Comparison of ENCODE assay signal across 32 cellular contexts in the genomic region with DNA sequence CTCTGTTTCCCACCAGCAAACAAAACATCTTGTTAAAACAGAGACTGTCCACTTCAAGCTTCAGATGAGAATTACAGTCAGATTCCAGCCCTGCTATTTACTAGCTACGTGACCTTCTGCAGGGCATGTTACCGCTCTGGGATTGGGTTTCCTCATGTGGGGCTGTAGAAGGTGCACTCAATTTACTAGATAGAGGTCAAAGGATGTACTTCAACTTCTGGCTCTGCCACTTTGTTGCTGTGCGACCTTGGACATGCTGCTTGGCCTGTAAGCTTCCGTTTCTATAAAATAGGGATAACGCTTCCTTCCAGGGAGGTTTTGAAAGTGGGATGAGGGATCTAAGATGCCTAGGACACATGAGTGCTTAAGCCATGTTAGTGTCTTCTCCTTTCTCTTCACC. TPM values are rescaled to one million over a fixed set of nuclear protein-coding genes. Genes with fewer than 3 reads are reported as not detected.
A peak's percentile ranks its signal among the peaks of the same experiment; 100 is the strongest.
DNase-seq lines count a peak whose midpoint lies in the region; ATAC-seq, FAIRE-seq and TF ChIP-seq lines count a peak whose summit lies in the region.
"Had no signal": no experiment of that assay in that cellular context is flagged by ENCODE, and none has a peak within 500 bp of the region (broad histone marks: within the 10 kb centered on the region; RNA-seq: fewer than 3 reads in every experiment).

No MANE protein-coding gene starts in this region.

- H3K27ac ChIP-seq in GM12878 (ENCODE audit: control insufficient read depth, insufficient read depth) (no peak overlapping the region), gastrocnemius medialis (peak overlapping the region; percentile 21 to 71 (median 54))
- H3K27ac ChIP-seq: brain microvascular endothelial cell, hepatocyte, KMS-11, neutrophil, sigmoid colon, thyroid gland, WERI-Rb-1 had no signal

- H3K9me3 ChIP-seq in GM12878 (replicated peaks; ENCODE audit: control insufficient read depth, insufficient read depth, low read length) (no peaks in the 10 kb centered on the region), gastrocnemius medialis (no peaks in the 10 kb centered on the region)
- H3K9me3 ChIP-seq: neutrophil, sigmoid colon, thyroid gland had no signal

- TF ChIP-seq EP300 in GM12878 (IDR thresholded peaks at IDR 0.05; ENCODE audit: borderline replicate concordance in 1 of 2, control insufficient read depth in 1 of 2, low read depth in 2 of 2, low read length in 2 of 2), result no peak

- SMC1A ChIA-PET in GM12878 (lab: Charles Lee; ENCODE audit: uncharacterized antibody, unreplicated experiment), result interaction anchor here (0.6 to 1.2 kb wide), 2 partner anchors 13 to 15 kb away, joined by 4 read pairs; no protein-coding TSS in a partner anchor

- RAD21 ChIA-PET in GM12878 (lab: Charles Lee; ENCODE audit: unreplicated experiment), result interaction anchor here (1.8 kb wide), 1 partner anchor 14 kb away, joined by 3 read pairs; no protein-coding TSS in a partner anchor

- TSS peak; percentile 23 for BruUV-seq in GM12878 (replicated peaks; lab: Mats Ljungman, UMichigan)

- H3K4me3 ChIP-seq in GM12878 (no peak overlapping the region), gastrocnemius medialis (no peak overlapping the region)
- H3K4me3 ChIP-seq: hepatocyte, sigmoid colon, thyroid gland had no signal

- intact Hi-C loops in Right ventricle myocardium superior (cut with DNase I) (no loop called here), cardiac septum (cut with DNase I) (no loop called here), GM12878 (cut with micrococcal nuclease; ENCODE audit: unreplicated experiment) (no loop called here), left colon (cut with DNase I, micrococcal nuclease) (no loop called here), gastrocnemius medialis (cut with DNase I; ENCODE audit: low total_unique reads) (no loop called here)

- FAIRE-seq in GM12878 (lab: Jason Lieb, UNC), result no peak
- FAIRE-seq: A204.1, frontal cortex had no signal

- peak; percentile 68 for ATAC-seq in Right ventricle myocardium superior (ENCODE audit: poor library complexity)
- ATAC-seq in GM12878, result no peak
- peak; percentile 90 for ATAC-seq in left colon
- ATAC-seq in gastrocnemius medialis, result peak; percentile 81 to 94
- ATAC-seq in HG03175 (IDR thresholded peaks at IDR 0.05; ENCODE audit: unreplicated experiment), result no peak
- ATAC-seq: activated naive CD4-positive, alpha-beta T cell treated with anti-CD3 and anti-CD28 coated beads, Interleukin-2, amount 50 U/mL, for 72 hours; Panc1 had no signal

- POLR2A ChIA-PET in GM12878 (lab: Charles Lee), result interaction anchor here (0.6 kb wide), 1 partner anchor 26 kb away, joined by 7 read pairs; no protein-coding TSS in a partner anchor

- H2AFZ ChIP-seq in GM12878 (ENCODE audit: control insufficient read depth, low read depth, low read length), result no peak overlapping the region
- H2AFZ ChIP-seq: hepatocyte had no signal

- CTCF ChIA-PET in GM12878 (lab: Yijun Ruan, JAX), result interaction anchor here (1.5 to 2.0 kb wide), 2 partner anchors 15 to 46 kb away, joined by 5 to 7 read pairs; a partner anchor contains a TSS

- H3K27me3 ChIP-seq in GM12878 (replicated peaks in 1 of 2; ENCODE audit: control insufficient read depth in 2 of 2, insufficient read depth in 2 of 2, low read length in 1 of 2), result no peaks in the 10 kb centered on the region
- no peaks in the 10 kb centered on the region for H3K27me3 ChIP-seq in gastrocnemius medialis
- H3K27me3 ChIP-seq: brain microvascular endothelial cell, hepatocyte, neutrophil, sigmoid colon, thyroid gland had no signal

- no peaks in the 10 kb centered on the region for H3K36me3 ChIP-seq in GM12878 (ENCODE audit: control insufficient read depth in 2 of 2, insufficient read depth in 2 of 2, low read length in 1 of 2)
- no peaks in the 10 kb centered on the region for H3K36me3 ChIP-seq in gastrocnemius medialis
- H3K36me3 ChIP-seq: brain microvascular endothelial cell, neutrophil, sigmoid colon, thyroid gland, WERI-Rb-1 had no signal

- DNase-seq in Right ventricle myocardium superior, result no peak
- no peak for DNase-seq in cardiac septum (ENCODE audit: low spot score)
- DNase-seq in GM12878 (ENCODE audit: low read depth, low spot score), result no peak
- no peak for DNase-seq in left colon
- DNase-seq in gastrocnemius medialis, result peak; percentile 3 to 54
- no peak for DNase-seq in activated T-cell treated with anti-CD3 and anti-CD28 coated beads, Interleukin-2, amount 50 U/mL, for 48 hours
- no peak for DNase-seq in NCI-H187 treated with DMSO at 0.1 percent for 48 hours (lab: John Stamatoyannopoulos, UW)
- DNase-seq: activated CD4-positive, alpha-beta T cell treated with anti-CD3 and anti-CD28 coated beads for 48 hours; activated CD8-positive, alpha-beta memory T cell treated with anti-CD3 and anti-CD28 coated beads for 24 hours; activated effector memory CD4-positive, alpha-beta T cell treated with Interleukin-2 at 50 U/mL for 16 hours; activated T-cell treated with anti-CD3 and anti-CD28 coated beads for 4 hours; amygdala; brain microvascular endothelial cell; DMS79 treated with DMSO at 0.1 percent for 48 hours; naive B cell; NCI-H1436; NCI-H2171 treated with DMSO at 0.1 percent for 48 hours; posterior cingulate gyrus; sigmoid colon; stimulated activated CD4-positive, alpha-beta T cell treated with anti-CD3 and anti-CD28 coated beads, Interleukin-4, amount 100 ng/mL, for 1 hour; SW 1271; T-helper 9 cell; thyroid gland; WERI-Rb-1 had no signal

- TF ChIP-seq RAD21 in GM12878 (IDR thresholded peaks at IDR 0.05; ENCODE audit: insufficient read depth, low read depth, low read length), result no peak

- H3K79me2 ChIP-seq in GM12878 (ENCODE audit: control insufficient read depth, insufficient read depth, low read length), result no peaks in the 10 kb centered on the region
- H3K79me2 ChIP-seq: hepatocyte had no signal

- in situ Hi-C loops in GM12878 (cut with MboI), result no loop called here
- in situ Hi-C loops in gastrocnemius medialis (cut with MboI; ENCODE audit: low sequenced_read_pairs in 4 of 4), result no loop called here

- TF ChIP-seq POLR2A in GM12878 (IDR thresholded peaks at IDR 0.05; ENCODE audit: low read depth, low read length), result no peak
- TF ChIP-seq POLR2A in gastrocnemius medialis (IDR thresholded peaks at IDR 0.05), result no peak

- TF ChIP-seq CTCF in GM12878 (IDR thresholded peaks at IDR 0.05 in 2 of 3, conservative IDR thresholded peaks at IDR 0.05 in 1 of 3; ENCODE audit: control insufficient read depth in 2 of 3, extremely low read depth in 1 of 3, insufficient read depth in 1 of 3, low read depth in 3 of 3, low read length in 3 of 3) (no peak), gastrocnemius medialis (IDR thresholded peaks at IDR 0.05 in 4 of 5, conservative IDR thresholded peaks at IDR 0.05 in 1 of 5) (no peak)

- H3K4me2 ChIP-seq in GM12878 (ENCODE audit: control insufficient read depth, insufficient read depth), result no peak overlapping the region
- H3K4me2 ChIP-seq: hepatocyte, KMS-11 had no signal

- no peak overlapping the region for H3K9ac ChIP-seq in GM12878 (ENCODE audit: control insufficient read depth, insufficient read depth, low read length)
- H3K9ac ChIP-seq: KMS-11 had no signal

- no peaks in the 10 kb centered on the region for H4K20me1 ChIP-seq in GM12878 (ENCODE audit: control insufficient read depth, insufficient read depth)

- H3K4me1 ChIP-seq in GM12878 (ENCODE audit: control insufficient read depth, insufficient read depth, low read length) (peaks cover 9% of the 10 kb centered on the region; the same call in 1 of the 2 replicates), gastrocnemius medialis (peaks cover 0 to 19% of the 10 kb centered on the region in 2 donors)
- H3K4me1 ChIP-seq: sigmoid colon, thyroid gland had no signal

- WGBS in GM12878 (ENCODE audit: insufficient coverage, insufficient replicate concordance, low lambda C conversion rate, missing lambda C conversion rate), result 97% methylated on average over 5 of the region's 5 CpGs

TF ChIP-seq in GM12878, 131 proteins besides CTCF, POLR2A, EP300 and RAD21:
- no peak for TF ChIP-seq HDAC6 (IDR thresholded peaks at IDR 0.05; ENCODE audit: unreplicated experiment)
- TF ChIP-seq, protein P1, sequence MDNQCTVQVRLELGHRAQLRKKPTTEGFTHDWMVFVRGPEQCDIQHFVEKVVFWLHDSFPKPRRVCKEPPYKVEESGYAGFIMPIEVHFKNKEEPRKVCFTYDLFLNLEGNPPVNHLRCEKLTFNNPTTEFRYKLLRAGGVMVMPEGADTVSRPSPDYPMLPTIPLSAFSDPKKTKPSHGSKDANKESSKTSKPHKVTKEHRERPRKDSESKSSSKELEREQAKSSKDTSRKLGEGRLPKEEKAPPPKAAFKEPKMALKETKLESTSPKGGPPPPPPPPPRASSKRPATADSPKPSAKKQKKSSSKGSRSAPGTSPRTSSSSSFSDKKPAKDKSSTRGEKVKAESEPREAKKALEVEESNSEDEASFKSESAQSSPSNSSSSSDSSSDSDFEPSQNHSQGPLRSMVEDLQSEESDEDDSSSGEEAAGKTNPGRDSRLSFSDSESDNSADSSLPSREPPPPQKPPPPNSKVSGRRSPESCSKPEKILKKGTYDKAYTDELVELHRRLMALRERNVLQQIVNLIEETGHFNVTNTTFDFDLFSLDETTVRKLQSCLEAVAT (IDR thresholded peaks at IDR 0.05), result no peak
- TF ChIP-seq PAX8 (IDR thresholded peaks at IDR 0.05), result no peak
- no peak for TF ChIP-seq TARDBP (IDR thresholded peaks at IDR 0.05; ENCODE audit: borderline replicate concordance)
- no peak for TF ChIP-seq SMAD5 (IDR thresholded peaks at IDR 0.05; ENCODE audit: low read depth)
- TF ChIP-seq SMC3 (IDR thresholded peaks at IDR 0.05; ENCODE audit: borderline replicate concordance, low read length), result no peak
- no peak for TF ChIP-seq SIX5 (IDR thresholded peaks at IDR 0.05; ENCODE audit: low read depth, low read length, severe bottlenecking)

RNA-seq across cellular contexts. Expression of a gene that starts 46.0 kb away (rescaled TPM):
- total RNA-seq in Right ventricle myocardium superior (6.7 TPM), cardiac septum (11.5 TPM), GM12878 (2014; rRNA removed) (8.4 and 8.5 TPM in 2 replicates), GM12878 (2014; rRNA removed; fragmentation: Illumina TruSeq; extraction: Trizol) (6.7 and 7.7 TPM in 2 replicates), GM12878 (2021) (4.3 and 7.6 TPM in 2 replicates), left colon (10 to 100 TPM; 16.4 to 20.1 TPM), gastrocnemius medialis (1 to 10 TPM; 4.8 to 9.0 (median 8.9) TPM)
- total RNA-seq in GM12878 (2013; cell fraction: nucleolus; rRNA removed), result 78.4 and 80.4 TPM in 2 replicates
- polyA plus RNA-seq in GM12878 (2011; ENCODE audit: low read depth), result 4.2 TPM
- polyA plus RNA-seq in GM12878 (2011; rRNA removed) (11.8 and 13.9 TPM in 2 replicates), GM12878 (2014; fragmentation: Illumina TruSeq; extraction: Trizol) (5.3 and 6.0 TPM in 2 replicates), GM12878 (2014; fragmentation: Nextera tagmentation; extraction: Ambion mirVana) (1 to 10 TPM in 1 of 2 experiments, under 1 TPM in 1; 0.77 to 1.3 TPM), GM12878 (2014; rRNA removed) (4.9 and 5.2 TPM in 2 replicates), GM12878 (2016; fragmentation: Nextera tagmentation; extraction: Ambion mirVana) (1 to 10 TPM; 4.6 TPM)
- 7.8 and 10.1 TPM in 2 replicates for polyA plus RNA-seq in GM12878 (2011; cell fraction: cytosol; rRNA removed)
- polyA plus RNA-seq in GM12878 (2011; cell fraction: nucleus; rRNA removed), result 10.9 and 14.3 TPM in 2 replicates
- polyA plus RNA-seq in GM12878 (2012), result 4.3 and 4.9 TPM in 2 replicates
- 21.4 and 24.0 TPM in 2 replicates for polyA minus RNA-seq in GM12878 (2011; rRNA and poly(A)+ RNA removed)
- 3.5 and 7.3 TPM in 2 replicates for polyA minus RNA-seq in GM12878 (2011; cell fraction: cytosol; rRNA and poly(A)+ RNA removed)
- 10.3 and 11.5 TPM in 2 replicates for polyA minus RNA-seq in GM12878 (2011; cell fraction: nucleus; rRNA and poly(A)+ RNA removed)

Comparison
In these comparisons a context has a peak if more than half of its experiments do, and no peak if none do; other contexts are left out.
1. ATAC-seq: peak in Right ventricle myocardium superior (single experiment), left colon (single experiment) and gastrocnemius medialis (2 of 2); none in GM12878 (single experiment) and HG03175 (single experiment).
2. DNase-seq: peak in gastrocnemius medialis (2 of 2); none in Right ventricle myocardium superior (single experiment), cardiac septum (single experiment), GM12878 (single experiment), left colon (0 of 2), activated T-cell treated with anti-CD3 and anti-CD28 coated beads, Interleukin-2, amount 50 U/mL, for 48 hours (0 of 2) and NCI-H187 treated with DMSO at 0.1 percent for 48 hours (single experiment).